Comparison of ENCODE assay signal across 8 cellular contexts in the genomic region with DNA sequence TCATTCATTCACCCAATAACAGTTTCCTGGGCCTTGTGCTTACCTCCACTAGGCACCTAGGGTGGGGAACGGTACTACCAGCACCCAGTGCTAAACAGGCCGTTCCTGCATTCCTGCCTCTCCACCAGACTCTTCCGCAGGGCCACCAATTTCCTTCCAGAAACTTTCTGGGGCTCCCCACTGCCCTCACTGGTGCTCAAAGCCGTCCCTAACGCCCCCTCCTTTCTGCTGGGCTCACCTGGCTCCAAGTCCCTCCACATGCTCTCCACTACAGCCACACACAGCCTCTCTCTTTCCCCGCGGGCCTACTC. TPM values are rescaled to one million over a fixed set of nuclear protein-coding genes. Genes with fewer than 3 reads are reported as not detected.
DNase-seq lines count a peak whose midpoint lies in the region; ATAC-seq, FAIRE-seq and TF ChIP-seq lines count a peak whose summit lies in the region.

No MANE protein-coding gene starts in this region.

- H3K4me1 ChIP-seq in H9 (ENCODE audit: insufficient read depth, low read length) (peaks cover 10% of the 10 kb centered on the region), foreskin keratinocyte (peaks cover 9% of the 10 kb centered on the region), smooth muscle cell (ENCODE audit: low read depth) (peaks cover 5% of the 10 kb centered on the region)

- H4K91ac ChIP-seq in H9 (ENCODE audit: insufficient read length, low read depth, low read length), result no peak overlapping the region

- no CpG with 5 or more reads among the region's 7 CpGs for WGBS in H9 (ENCODE audit: extremely low coverage, insufficient read length, low lambda C conversion rate)
- WGBS in smooth muscle cell (ENCODE audit: low lambda C conversion rate), result 55% methylated on average over 7 of the region's 7 CpGs

- H3K4me3 Mint-ChIP-seq in H9, result peak overlapping the region; percentile 76
- H3K4me3 Mint-ChIP-seq in T-helper 2 cell treated with Interferon-gamma antibody and Interleukin-4, amounts not matched to agents 5 μg/mL and 100 μg/mL, for 36 hours, result peak overlapping the region; percentile 90

- H3K9me3 ChIP-seq in H9 (ENCODE audit: control insufficient read depth, low read depth, low read length) (no peaks in the 10 kb centered on the region), smooth muscle cell (replicated peaks; ENCODE audit: low read depth) (no peaks in the 10 kb centered on the region)

- no peak overlapping the region for H3K4ac ChIP-seq in H9 (ENCODE audit: low read depth, low read length)

- H4K20me1 ChIP-seq in H9 (ENCODE audit: control insufficient read depth, insufficient read depth, insufficient read length), result no peaks in the 10 kb centered on the region
- no peaks in the 10 kb centered on the region for H4K20me1 ChIP-seq in smooth muscle cell (ENCODE audit: low read depth)

- H3K36me3 Mint-ChIP-seq in H9 (ENCODE audit: insufficient read depth in 1 of 3, low read depth in 3 of 3), result peaks cover 3 to 35% (median 23%) of the 10 kb centered on the region in 3 experiments; a peak in 6 of 7 replicates
- peaks cover 68% of the 10 kb centered on the region for H3K36me3 Mint-ChIP-seq in T-helper 2 cell treated with Interferon-gamma antibody and Interleukin-4, amounts not matched to agents 5 μg/mL and 100 μg/mL, for 36 hours (ENCODE audit: low read depth)

- H3K79me1 ChIP-seq in H9 (ENCODE audit: insufficient read depth, low read depth, low read length, poor library complexity, severe bottlenecking), result no peaks in the 10 kb centered on the region

- H4K5ac ChIP-seq in H9 (ENCODE audit: insufficient read length, low read depth, low read length), result no peak overlapping the region

- H3K27ac ChIP-seq in H9 (ENCODE audit: insufficient read length, low read depth, low read length), result no peak overlapping the region
- H3K27ac ChIP-seq in foreskin keratinocyte, result peak overlapping the region; percentile 93
- H3K27ac ChIP-seq in smooth muscle cell (ENCODE audit: low read depth), result no peak overlapping the region

- H3K56ac ChIP-seq in H9 (ENCODE audit: insufficient read length, low read depth, low read length), result no peak overlapping the region

- ATAC-seq in foreskin keratinocyte (no peak), HG02970 (IDR thresholded peaks at IDR 0.05; ENCODE audit: low FRiP score, unreplicated experiment) (no peak)

- H2BK15ac ChIP-seq in H9 (ENCODE audit: low read depth, low read length), result no peak overlapping the region

- H2AFZ ChIP-seq in H9 (ENCODE audit: low read length) (no peak overlapping the region), smooth muscle cell (ENCODE audit: low read depth) (no peak overlapping the region)

- no peak overlapping the region for H3K9ac ChIP-seq in H9 (ENCODE audit: extremely low read depth, insufficient read length, low read length)
- no peak overlapping the region for H3K9ac ChIP-seq in smooth muscle cell (ENCODE audit: low read depth)

- H3K14ac ChIP-seq in H9 (ENCODE audit: insufficient read depth, low read length), result peak overlapping the region; percentile 42; the same call in 1 of the 2 replicates

- DNase-seq in H9 (no peak), foreskin keratinocyte (no peak), smooth muscle cell (lab: John Stamatoyannopoulos, UW; ENCODE audit: unreplicated experiment) (no peak), GM19239 (ENCODE audit: insufficient read length, low spot score) (no peak), midbrain (lab: John Stamatoyannopoulos, UW) (no peak), hippocampal formation (lab: John Stamatoyannopoulos, UW) (no peak)
- DNase-seq in T-helper 2 cell treated with Interferon-gamma antibody and Interleukin-4, amounts not matched to agents 5 μg/mL and 100 μg/mL, for 36 hours (ENCODE audit: low spot score), result no peak

- no peak overlapping the region for H3K4me3 ChIP-seq in smooth muscle cell

- H3K18ac ChIP-seq in H9 (ENCODE audit: insufficient read length, low read depth, low read length), result peak overlapping the region; percentile 28

- H2BK12ac ChIP-seq in H9 (ENCODE audit: insufficient read length, low read depth, low read length), result no peak overlapping the region

- H3K79me2 ChIP-seq in H9 (ENCODE audit: insufficient read depth, low read length), result no peaks in the 10 kb centered on the region
- no peaks in the 10 kb centered on the region for H3K79me2 ChIP-seq in smooth muscle cell (ENCODE audit: low read depth)

- H2AK5ac ChIP-seq in H9 (ENCODE audit: insufficient read length, low read length), result no peak overlapping the region

- H3K4me1 Mint-ChIP-seq in H9, result peaks cover 60 to 61% of the 10 kb centered on the region in 2 experiments
- peaks cover 67% of the 10 kb centered on the region for H3K4me1 Mint-ChIP-seq in T-helper 2 cell treated with Interferon-gamma antibody and Interleukin-4, amounts not matched to agents 5 μg/mL and 100 μg/mL, for 36 hours (ENCODE audit: low read depth)

- no peaks in the 10 kb centered on the region; a peak in 1 of 5 replicates for H3K9me3 Mint-ChIP-seq in H9
- no peaks in the 10 kb centered on the region for H3K9me3 Mint-ChIP-seq in T-helper 2 cell treated with Interferon-gamma antibody and Interleukin-4, amounts not matched to agents 5 μg/mL and 100 μg/mL, for 36 hours

- H3K27me3 Mint-ChIP-seq in H9 (ENCODE audit: low read depth), result peaks cover 8% of the 10 kb centered on the region
- no peaks in the 10 kb centered on the region for H3K27me3 Mint-ChIP-seq in T-helper 2 cell treated with Interferon-gamma antibody and Interleukin-4, amounts not matched to agents 5 μg/mL and 100 μg/mL, for 36 hours (ENCODE audit: low read depth)

- no peaks in the 10 kb centered on the region for H3K36me3 ChIP-seq in smooth muscle cell (ENCODE audit: low read depth)

- no peak overlapping the region for H2BK120ac ChIP-seq in H9 (ENCODE audit: low read depth, low read length, poor library complexity, severe bottlenecking)

- H3K4me2 ChIP-seq in H9 (ENCODE audit: insufficient read depth, insufficient read length, low read length) (peak overlapping the region; percentile 67), smooth muscle cell (peak overlapping the region; percentile 92)

- no peak for FAIRE-seq in GM19239 (lab: Jason Lieb, UNC)

- H3K27me3 ChIP-seq in H9 (ENCODE audit: insufficient read depth, low read length), result peaks cover 2% of the 10 kb centered on the region; the same call in 1 of the 2 replicates
- no peaks in the 10 kb centered on the region for H3K27me3 ChIP-seq in foreskin keratinocyte
- no peaks in the 10 kb centered on the region for H3K27me3 ChIP-seq in smooth muscle cell (ENCODE audit: low read depth)

- TF ChIP-seq CTCF in H9 (conservative IDR thresholded peaks at IDR 0.05), result no peak
- TF ChIP-seq CTCF in foreskin keratinocyte (conservative IDR thresholded peaks at IDR 0.05), result no peak
- no peak for TF ChIP-seq CTCF in smooth muscle cell (IDR thresholded peaks at IDR 0.05; ENCODE audit: borderline replicate concordance, insufficient read depth, poor library complexity, severe bottlenecking)

- peaks cover 5% of the 10 kb centered on the region for H3K23me2 ChIP-seq in H9 (ENCODE audit: insufficient read length, low read depth, low read length, poor library complexity, severe bottlenecking)

- no peak overlapping the region for H3K23ac ChIP-seq in H9 (ENCODE audit: insufficient read length, low read depth, low read length)

- no peak overlapping the region for H3T11ph ChIP-seq in H9 (ENCODE audit: low read length)

- peak overlapping the region in 2 of 3 experiments; percentile 46 to 77; a peak in 4 of 7 replicates for H3K27ac Mint-ChIP-seq in H9
- H3K27ac Mint-ChIP-seq in T-helper 2 cell treated with Interferon-gamma antibody and Interleukin-4, amounts not matched to agents 5 μg/mL and 100 μg/mL, for 36 hours, result peak overlapping the region; percentile 77

- H3F3A ChIP-seq in smooth muscle cell (ENCODE audit: low read depth), result no peaks in the 10 kb centered on the region

- H2BK5ac ChIP-seq in H9 (ENCODE audit: insufficient read length, low read length), result no peak overlapping the region

- H4K8ac ChIP-seq in H9 (replicated peaks; ENCODE audit: insufficient read length, low read depth, low read length), result no peak overlapping the region

- H2BK20ac ChIP-seq in H9 (ENCODE audit: low read depth, low read length, poor library complexity, severe bottlenecking), result no peak overlapping the region

RNA-seq across cellular contexts. Expression of a gene that starts 1.4 kb away (rescaled TPM):
- total RNA-seq in H9 (2021) (66.7 and 66.8 TPM in 2 replicates), foreskin keratinocyte (67.2 and 82.1 TPM in 2 replicates), smooth muscle cell (18.2 and 19.3 TPM in 2 replicates)
- polyA plus RNA-seq in foreskin keratinocyte (89.0 and 105 TPM in 2 replicates), smooth muscle cell (14.1 and 16.0 TPM in 2 replicates)

RNA-seq across cellular contexts. Expression of a gene that starts 32.9 kb away (rescaled TPM):
- 64.9 and 68.9 TPM in 2 replicates for total RNA-seq in H9 (2021)
- total RNA-seq in foreskin keratinocyte, result 44.8 and 46.2 TPM in 2 replicates
- polyA plus RNA-seq in foreskin keratinocyte, result 21.5 and 25.9 TPM in 2 replicates
- total RNA-seq in smooth muscle cell, result 17.7 and 18.6 TPM in 2 replicates
- 12.9 and 14.4 TPM in 2 replicates for polyA plus RNA-seq in smooth muscle cell

RNA-seq across cellular contexts. Expression of a gene that starts 51.0 kb away (rescaled TPM):
- total RNA-seq in H9 (2021) (1.4 and 1.5 TPM in 2 replicates), foreskin keratinocyte (0.78 and 0.99 TPM in 2 replicates), smooth muscle cell (5.4 and 5.9 TPM in 2 replicates)
- polyA plus RNA-seq in foreskin keratinocyte (0.56 and 0.78 TPM in 2 replicates), smooth muscle cell (2.9 and 4.6 TPM in 2 replicates)
